Comparison of ENCODE assay signal across 1 cellular context in genomic region chr21:22374218-22374969, GRCh38.
TF ChIP-seq lines count a peak whose summit lies in the region.

No MANE protein-coding gene starts in this region.

TF ChIP-seq in H1, 55 proteins besides CTCF, POLR2A, EP300 and RAD21:
- TF ChIP-seq GTF2F1 (IDR thresholded peaks at IDR 0.05; ENCODE audit: borderline replicate concordance, low read depth, low read length) (no peak), NANOG (IDR thresholded peaks at IDR 0.05; ENCODE audit: insufficient read depth, low read depth, low read length, poor library complexity, severe bottlenecking) (peak; percentile 62)
